Comparison of ENCODE assay signal across 14 cellular contexts in genomic region chr6:160133441-160134336, GRCh38. TPM values are rescaled to one million over a fixed set of nuclear protein-coding genes. Genes with fewer than 3 reads are reported as not detected.
"Had no signal": no experiment of that assay in that cellular context is flagged by ENCODE, and none has a peak within 500 bp of the region (broad histone marks: within the 10 kb centered on the region; RNA-seq: fewer than 3 reads in every experiment).

No MANE protein-coding gene starts in this region.

- H3K4me1 Mint-ChIP-seq: activated B cell treated with CpG ODN at 0.5 μM for 24 hours had no signal

- H3K9ac ChIP-seq: SK-N-SH had no signal

- H3K27me3 Mint-ChIP-seq: activated B cell treated with CpG ODN at 0.5 μM for 24 hours; central memory CD8-positive, alpha-beta T cell had no signal

- H3K4me3 Mint-ChIP-seq: activated B cell treated with CpG ODN at 0.5 μM for 24 hours; central memory CD8-positive, alpha-beta T cell; naive thymus-derived CD4-positive, alpha-beta T cell had no signal

- H3K27ac ChIP-seq: body of pancreas, psoas muscle, thyroid gland had no signal

- H3K4me1 ChIP-seq: psoas muscle, thyroid gland had no signal

- ATAC-seq: body of pancreas; naive thymus-derived CD4-positive, alpha-beta T cell; psoas muscle had no signal

- H3K9me3 ChIP-seq: adrenal gland, body of pancreas, psoas muscle, SK-N-SH, thyroid gland had no signal

- H3K27ac Mint-ChIP-seq: activated B cell treated with CpG ODN at 0.5 μM for 24 hours; naive thymus-derived CD4-positive, alpha-beta T cell had no signal

- DNase-seq: activated B cell treated with CpG ODN at 0.5 μM for 24 hours; activated CD4-positive, alpha-beta T cell treated with anti-CD3 and anti-CD28 coated beads, Interleukin-2, amount 50 U/mL, for 1 hour; activated gamma-delta T cell treated with Interleukin-2 at 50 U/mL for 16 hours; adrenal gland; body of pancreas; dermis blood vessel endothelial cell; left cardiac atrium; psoas muscle; SK-N-SH; stimulated activated CD4-positive, alpha-beta T cell treated with anti-CD3 and anti-CD28 coated beads, Interleukin-2, amount 100 ng/mL, for 48 hours; thyroid gland had no signal

- H3K36me3 ChIP-seq: adrenal gland, thyroid gland had no signal

- H3K9me3 Mint-ChIP-seq: activated B cell treated with CpG ODN at 0.5 μM for 24 hours; central memory CD8-positive, alpha-beta T cell; naive thymus-derived CD4-positive, alpha-beta T cell had no signal

- H3K27me3 ChIP-seq: adrenal gland, body of pancreas, thyroid gland had no signal

- H3K4me3 ChIP-seq: adrenal gland, body of pancreas, psoas muscle, thyroid gland had no signal

- H3K4me2 ChIP-seq: SK-N-SH had no signal

RNA-seq across cellular contexts. Expression of gene SLC22A1, which starts 12.1 kb away (rescaled TPM):
- total RNA-seq: lung microvascular endothelial cell had no signal
- polyA plus RNA-seq: naive thymus-derived CD4-positive, alpha-beta T cell had no signal
